In genomic region chr16:60203525-60204124, GRCh38 we compare ENCODE assay signal across 10 cellular contexts.
DNase-seq lines count a peak whose midpoint lies in the region; ATAC-seq, FAIRE-seq and TF ChIP-seq lines count a peak whose summit lies in the region.
"Had no signal": no experiment of that assay in that cellular context is flagged by ENCODE, and none has a peak within 500 bp of the region (broad histone marks: within the 10 kb centered on the region; RNA-seq: fewer than 3 reads in every experiment).

No MANE protein-coding gene starts in this region.

- no peaks in the 10 kb centered on the region for H3K36me3 ChIP-seq in body of pancreas (replicated peaks in 1 of 2; ENCODE audit: insufficient read depth in 1 of 2, low read depth in 2 of 2)

- H3K4me1 ChIP-seq in body of pancreas: no peaks in the 10 kb centered on the region

- H3K27me3 Mint-ChIP-seq in CD14-positive monocyte (ENCODE audit: low read depth in 3 of 3): peaks cover 0 to 2% (median 0%) of the 10 kb centered on the region in 3 donors
- no peaks in the 10 kb centered on the region for H3K27me3 Mint-ChIP-seq in T-cell
- H3K27me3 Mint-ChIP-seq: activated B cell treated with CpG ODN at 0.5 μM for 24 hours had no signal

- H3K27ac ChIP-seq in body of pancreas: no peak overlapping the region

- no peaks in the 10 kb centered on the region for H3K4me1 Mint-ChIP-seq in CD14-positive monocyte
- H3K4me1 Mint-ChIP-seq in T-cell: no peaks in the 10 kb centered on the region
- H3K4me1 Mint-ChIP-seq: activated B cell treated with CpG ODN at 0.5 μM for 24 hours had no signal

- H3K27ac Mint-ChIP-seq in CD14-positive monocyte (peak overlapping the region in 2 of 7 donors; percentile 33 to 48), T-cell (no peak overlapping the region)
- H3K27ac Mint-ChIP-seq: activated B cell treated with CpG ODN at 0.5 μM for 24 hours had no signal

- POLR2A ChIA-PET in T-cell (lab: Charles Lee): no interaction called here

- CTCF ChIA-PET in T-cell (lab: Charles Lee): no interaction called here

- H3K4me3 Mint-ChIP-seq in CD14-positive monocyte (no peak overlapping the region), T-cell (no peak overlapping the region)
- H3K4me3 Mint-ChIP-seq: activated B cell treated with CpG ODN at 0.5 μM for 24 hours had no signal

- no peak overlapping the region for H3K4me3 ChIP-seq in body of pancreas

- H3K9me3 Mint-ChIP-seq in CD14-positive monocyte: peaks cover 0 to 6% (median 0%) of the 10 kb centered on the region in 7 donors
- peaks cover 7 to 42% (median 21%) of the 10 kb centered on the region in 3 donors for H3K9me3 Mint-ChIP-seq in T-cell

- FAIRE-seq in GM19239 (lab: Jason Lieb, UNC): no peak

- ATAC-seq in body of pancreas (no peak), T-cell (replicated peaks in 1 of 4) (no peak), GM18909 (IDR thresholded peaks at IDR 0.05; ENCODE audit: poor library complexity, unreplicated experiment) (no peak)

- intact Hi-C loops in CD14-positive monocyte (cut with micrococcal nuclease) (no loop called here), body of pancreas (cut with DNase I) (no loop called here)

- no peak for TF ChIP-seq POLR2A in body of pancreas (IDR thresholded peaks at IDR 0.05)

- TF ChIP-seq CTCF in CD14-positive monocyte (IDR thresholded peaks at IDR 0.05): peak; percentile 29
- TF ChIP-seq CTCF in body of pancreas (IDR thresholded peaks at IDR 0.05): peak in 6 of 7 experiments; percentile 12 to 39 (median 20)

- WGBS in body of pancreas, 2 donors: 14 to 21% methylated on average over 3 of the region's 3 CpGs

- no peaks in the 10 kb centered on the region for H3K36me3 Mint-ChIP-seq in CD14-positive monocyte
- H3K36me3 Mint-ChIP-seq in T-cell: no peaks in the 10 kb centered on the region

- DNase-seq in CD14-positive monocyte (ENCODE audit: low spot score) (no peak), HT1080 (ENCODE audit: low read depth) (peak; percentile 4), body of pancreas (no peak), medulla oblongata (ENCODE audit: extremely low spot score) (peak; percentile 42), T-cell (no peak), GM19239 (ENCODE audit: insufficient read length, low spot score) (no peak), NCI-H2081 treated with DMSO at 0.1 percent for 48 hours (lab: John Stamatoyannopoulos, UW) (no peak)
- DNase-seq: activated B cell treated with CpG ODN at 0.5 μM for 24 hours, aorta had no signal

- no peaks in the 10 kb centered on the region for H3K27me3 ChIP-seq in body of pancreas

- no peaks in the 10 kb centered on the region for H3K9me3 ChIP-seq in body of pancreas

Comparison
In these comparisons a context has a peak if more than half of its experiments do, and no peak if none do; other contexts are left out.
1. DNase-seq: peak in HT1080 (single experiment) and medulla oblongata (single experiment); none in CD14-positive monocyte (single experiment), body of pancreas (0 of 4), T-cell (0 of 34), GM19239 (single experiment) and NCI-H2081 treated with DMSO at 0.1 percent for 48 hours (single experiment).